26 cellular contexts compared by ENCODE assay signal in genomic region chr4:36786519-36786918, GRCh38.
"Had no signal": no experiment of that assay in that cellular context is flagged by ENCODE, and none has a peak within 500 bp of the region (broad histone marks: within the 10 kb centered on the region; RNA-seq: fewer than 3 reads in every experiment).

No MANE protein-coding gene starts in this region.

- H3K4me1 Mint-ChIP-seq: activated naive CD8-positive, alpha-beta T cell treated with anti-CD3 and anti-CD28 coated beads, Interleukin-2, amount 50 U/mL, for 24 hours; natural killer cell had no signal

- H3K9me3 ChIP-seq: left ventricle myocardium inferior, ovary, psoas muscle, right atrium auricular region, thyroid gland, upper lobe of right lung had no signal

- H3K27me3 ChIP-seq: brain microvascular endothelial cell, ovary, right atrium auricular region, thyroid gland, upper lobe of right lung had no signal

- H3K9me3 Mint-ChIP-seq: activated naive CD8-positive, alpha-beta T cell treated with anti-CD3 and anti-CD28 coated beads, Interleukin-2, amount 50 U/mL, for 24 hours; activated T-helper 1 cell treated with anti-CD3 and anti-CD28 coated beads, Interleukin-12 subunit alpha, Interleukin-12 subunit beta, Interleukin-2, Interleukin-4 antibody, amounts not matched to agents 30 ng/mL and 10 ng/mL and 1 ng/mL, durations not matched to agents 14 hours and 24 hours and 36 hours had no signal

- DNase-seq: activated CD4-positive, alpha-beta T cell treated with anti-CD3 and anti-CD28 coated beads, Interleukin-2, amount 50 U/mL, for 1 hour; activated CD4-positive, CD25-positive, alpha-beta regulatory T cell treated with anti-CD3 and anti-CD28 coated beads, Interleukin-2, amount 50 U/mL, for 72 hours; activated CD8-positive, alpha-beta T cell treated with anti-CD3 and anti-CD28 coated beads, Interleukin-2, amount 10 ng/mL, durations not matched to agents 7 days and 5 days; activated gamma-delta T cell; activated naive CD4-positive, alpha-beta T cell treated with anti-CD3 and anti-CD28 coated beads, Interleukin-2, amount 50 U/mL, for 16 hours; activated naive CD8-positive, alpha-beta T cell treated with anti-CD3 and anti-CD28 coated beads, Interleukin-2, amount 50 U/mL, for 24 hours; brain microvascular endothelial cell; caudate nucleus; dermis blood vessel endothelial cell; effector CD8-positive, alpha-beta T cell; foreskin melanocyte; hippocampal formation; left ventricle myocardium inferior; midbrain; natural killer cell; ovary; psoas muscle; stimulated activated CD4-positive, alpha-beta T cell treated with anti-CD3 and anti-CD28 coated beads, Interleukin-12 subunit alpha, Interleukin-12 subunit beta, amount 100 ng/mL, for 4 hours; stimulated activated CD4-positive, alpha-beta T cell treated with anti-CD3 and anti-CD28 coated beads, Interleukin-4, amount 100 ng/mL, for 4 hours; stimulated activated naive CD8-positive, alpha-beta T cell treated with anti-CD3 and anti-CD28 coated beads, Interleukin-15, Interleukin-2, amounts not matched to agents 100 U/mL and 50 U/mL, for 24 hours; T-helper 2 cell; thyroid gland; upper lobe of right lung had no signal

- H3K27me3 Mint-ChIP-seq: activated naive CD8-positive, alpha-beta T cell treated with anti-CD3 and anti-CD28 coated beads, Interleukin-2, amount 50 U/mL, for 24 hours had no signal

- H3K4me3 ChIP-seq: left ventricle myocardium inferior, ovary, psoas muscle, right atrium auricular region, thyroid gland, upper lobe of right lung had no signal

- ATAC-seq: activated CD8-positive, alpha-beta T cell treated with anti-CD3 and anti-CD28 coated beads, Interleukin-2, amount 10 ng/mL, durations not matched to agents 7 days and 5 days; activated naive CD8-positive, alpha-beta T cell treated with anti-CD3 and anti-CD28 coated beads, Interleukin-2, amount 50 U/mL, for 24 hours; natural killer cell; psoas muscle; stimulated activated naive CD8-positive, alpha-beta T cell treated with anti-CD3 and anti-CD28 coated beads, Interleukin-15, Interleukin-2, amounts not matched to agents 100 U/mL and 50 U/mL, for 24 hours; upper lobe of right lung had no signal

- H3K27ac ChIP-seq: brain microvascular endothelial cell, left ventricle myocardium inferior, ovary, psoas muscle, right atrium auricular region, thyroid gland, upper lobe of right lung, VCaP had no signal

- H3K4me3 Mint-ChIP-seq: activated CD8-positive, alpha-beta T cell treated with anti-CD3 and anti-CD28 coated beads, Interleukin-2, amount 10 ng/mL, durations not matched to agents 7 days and 5 days; activated naive CD8-positive, alpha-beta T cell treated with anti-CD3 and anti-CD28 coated beads, Interleukin-2, amount 50 U/mL, for 24 hours; activated T-helper 1 cell treated with anti-CD3 and anti-CD28 coated beads, Interleukin-12 subunit alpha, Interleukin-12 subunit beta, Interleukin-2, Interleukin-4 antibody, amounts not matched to agents 30 ng/mL and 10 ng/mL and 1 ng/mL, durations not matched to agents 14 hours and 24 hours and 36 hours; natural killer cell had no signal

- H3K27ac Mint-ChIP-seq: activated CD8-positive, alpha-beta T cell treated with anti-CD3 and anti-CD28 coated beads, Interleukin-2, amount 10 ng/mL, durations not matched to agents 7 days and 5 days; activated naive CD8-positive, alpha-beta T cell treated with anti-CD3 and anti-CD28 coated beads, Interleukin-2, amount 50 U/mL, for 24 hours; activated T-helper 1 cell treated with anti-CD3 and anti-CD28 coated beads, Interleukin-12 subunit alpha, Interleukin-12 subunit beta, Interleukin-2, Interleukin-4 antibody, amounts not matched to agents 30 ng/mL and 10 ng/mL and 1 ng/mL, durations not matched to agents 14 hours and 24 hours and 36 hours; natural killer cell had no signal

- H3K36me3 ChIP-seq: brain microvascular endothelial cell, left ventricle myocardium inferior, ovary, right atrium auricular region, thyroid gland, upper lobe of right lung had no signal

- H3K4me1 ChIP-seq: left ventricle myocardium inferior, psoas muscle, right atrium auricular region, thyroid gland, upper lobe of right lung had no signal

- H3K36me3 Mint-ChIP-seq: natural killer cell had no signal
